15 cellular contexts compared by ENCODE assay signal in the genomic region with DNA sequence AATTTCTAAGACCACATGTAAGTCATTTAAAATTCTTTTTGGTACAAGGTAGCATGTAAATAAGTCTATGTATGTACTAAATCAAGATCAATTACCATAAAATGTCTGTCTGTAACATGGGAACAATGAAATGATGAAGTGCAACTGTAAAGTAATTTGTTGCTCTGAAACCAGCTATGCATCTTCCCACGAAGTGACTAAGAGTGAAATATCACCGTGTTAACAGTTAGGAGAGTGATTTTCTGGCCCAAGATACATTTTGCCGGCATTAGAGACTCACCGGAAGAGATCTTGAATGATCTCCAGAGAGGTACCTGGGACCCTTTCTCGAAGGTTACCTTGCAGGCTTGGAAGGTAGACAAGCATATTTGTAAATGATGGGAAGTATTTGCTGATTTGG.
DNase-seq lines count a peak whose midpoint lies in the region; ATAC-seq and TF ChIP-seq lines count a peak whose summit lies in the region.
"Had no signal": no experiment of that assay in that cellular context is flagged by ENCODE, and none has a peak within 500 bp of the region (broad histone marks: within the 10 kb centered on the region; RNA-seq: fewer than 3 reads in every experiment).

No MANE protein-coding gene starts in this region.

- peaks cover 36% of the 10 kb centered on the region for H3K27me3 Mint-ChIP-seq in activated CD4-positive, alpha-beta memory T cell treated with anti-CD3 and anti-CD28 coated beads, Interleukin-2, amount 10 ng/mL, durations not matched to agents 7 days and 5 days

- H3K27ac Mint-ChIP-seq in activated CD4-positive, alpha-beta memory T cell treated with anti-CD3 and anti-CD28 coated beads, Interleukin-2, amount 10 ng/mL, durations not matched to agents 7 days and 5 days, result no peak overlapping the region
- H3K27ac Mint-ChIP-seq: stimulated activated naive CD8-positive, alpha-beta T cell treated with anti-CD3 and anti-CD28 coated beads, Interleukin-15, Interleukin-2, amounts not matched to agents 100 ng/mL and 50 ng/mL, for 24 hours had no signal

- intact Hi-C loops in right cardiac atrium (cut with DNase I), result no loop called here

- H3K36me3 Mint-ChIP-seq in activated CD4-positive, alpha-beta memory T cell treated with anti-CD3 and anti-CD28 coated beads, Interleukin-2, amount 10 ng/mL, durations not matched to agents 7 days and 5 days (ENCODE audit: low read depth), result no peaks in the 10 kb centered on the region

- H3K4me1 Mint-ChIP-seq in activated CD4-positive, alpha-beta memory T cell treated with anti-CD3 and anti-CD28 coated beads, Interleukin-2, amount 10 ng/mL, durations not matched to agents 7 days and 5 days, result peaks cover 50% of the 10 kb centered on the region

- peak; percentile 38 for DNase-seq in GM13977 (ENCODE audit: low spot score)
- no peak for DNase-seq in right cardiac atrium
- no peak for DNase-seq in AML-193 (lab: John Stamatoyannopoulos, UW)
- no peak for DNase-seq in HK-2 (ENCODE audit: unreplicated experiment)
- DNase-seq in activated CD4-positive, alpha-beta memory T cell treated with anti-CD3 and anti-CD28 coated beads, Interleukin-2, amount 10 ng/mL, durations not matched to agents 7 days and 5 days, result no peak
- DNase-seq: glutamatergic neuron, islet precursor cell, midbrain, NCI-H146, NCI-H345, occipital lobe, SHP77 treated with DMSO at 0.1 percent for 48 hours had no signal

- H3K4me1 ChIP-seq in KMS-11 (ENCODE audit: low read depth, poor library complexity, severe bottlenecking) (peaks cover 67% of the 10 kb centered on the region), right cardiac atrium (ENCODE audit: control insufficient read depth, insufficient read depth, low read length) (peaks cover 16% of the 10 kb centered on the region), stomach smooth muscle (ENCODE audit: control insufficient read depth, insufficient read depth, low read length) (peaks cover 64% of the 10 kb centered on the region)

- H3K9me3 Mint-ChIP-seq in activated CD4-positive, alpha-beta memory T cell treated with anti-CD3 and anti-CD28 coated beads, Interleukin-2, amount 10 ng/mL, durations not matched to agents 7 days and 5 days, result no peaks in the 10 kb centered on the region
- H3K9me3 Mint-ChIP-seq: stimulated activated naive CD8-positive, alpha-beta T cell treated with anti-CD3 and anti-CD28 coated beads, Interleukin-15, Interleukin-2, amounts not matched to agents 100 ng/mL and 50 ng/mL, for 24 hours had no signal

- in situ Hi-C loops in GM13977 (cut with MboI; ENCODE audit: low pct_unique_long_range_greater_than_20kb, low sequenced_read_pairs, unreplicated experiment), result no loop called here

- H3K36me3 ChIP-seq in KMS-11 (ENCODE audit: insufficient read depth) (no peaks in the 10 kb centered on the region), stomach smooth muscle (ENCODE audit: control insufficient read depth in 2 of 2, insufficient read depth in 2 of 2, low read length in 2 of 2) (no peaks in the 10 kb centered on the region)

- H2AFZ ChIP-seq in KMS-11 (ENCODE audit: low read depth), result no peak overlapping the region

- H3K4me3 ChIP-seq in KMS-11 (IDR thresholded peaks at IDR 0.05; ENCODE audit: insufficient read depth, low read depth, low read length) (no peak overlapping the region), right cardiac atrium (ENCODE audit: low read length) (no peak overlapping the region), stomach smooth muscle (ENCODE audit: low read length in 2 of 2) (peak overlapping the region in 1 of 2 donors; percentile 40)

- no peaks in the 10 kb centered on the region for H3K9me3 ChIP-seq in right cardiac atrium (ENCODE audit: control insufficient read depth, low read length)
- H3K9me3 ChIP-seq in stomach smooth muscle (ENCODE audit: control insufficient read depth in 2 of 2, low read length in 2 of 2), result no peaks in the 10 kb centered on the region

- WGBS in right cardiac atrium, result 51% methylated on average over 5 of the region's 5 CpGs

- ATAC-seq in right cardiac atrium, result no peak

- no peak overlapping the region for H3K4me3 Mint-ChIP-seq in activated CD4-positive, alpha-beta memory T cell treated with anti-CD3 and anti-CD28 coated beads, Interleukin-2, amount 10 ng/mL, durations not matched to agents 7 days and 5 days
- H3K4me3 Mint-ChIP-seq: stimulated activated naive CD8-positive, alpha-beta T cell treated with anti-CD3 and anti-CD28 coated beads, Interleukin-15, Interleukin-2, amounts not matched to agents 100 ng/mL and 50 ng/mL, for 24 hours had no signal

- H4K20me1 ChIP-seq in KMS-11 (ENCODE audit: insufficient read depth), result no peaks in the 10 kb centered on the region

- H3K27ac ChIP-seq in KMS-11 (no peak overlapping the region), right cardiac atrium (ENCODE audit: low read length) (peak overlapping the region; percentile 72), stomach smooth muscle (ENCODE audit: low read length) (peak overlapping the region; percentile 95)

- H3K27me3 ChIP-seq in KMS-11 (ENCODE audit: insufficient read depth, low read depth) (no peaks in the 10 kb centered on the region), right cardiac atrium (ENCODE audit: control insufficient read depth, insufficient read depth) (no peaks in the 10 kb centered on the region), stomach smooth muscle (ENCODE audit: control insufficient read depth in 1 of 2, insufficient read depth in 2 of 2, low read length in 2 of 2) (no peaks in the 10 kb centered on the region)

- TF ChIP-seq CTCF in GM13977 (IDR thresholded peaks at IDR 0.05; ENCODE audit: extremely low read depth, insufficient read depth, missing control alignments) (no peak), KMS-11 (conservative IDR thresholded peaks at IDR 0.05; ENCODE audit: low read depth, low read length) (no peak)

- CTCF ChIA-PET in activated CD4-positive, alpha-beta memory T cell treated with anti-CD3 and anti-CD28 coated beads, Interleukin-2, amount 10 ng/mL, durations not matched to agents 7 days and 5 days (lab: Charles Lee), result interaction anchor here (0.6 to 1.0 kb wide), 2 partner anchors 50 to 108 kb away, joined by 3 read pairs; no protein-coding TSS in a partner anchor

- POLR2A ChIA-PET in activated CD4-positive, alpha-beta memory T cell treated with anti-CD3 and anti-CD28 coated beads, Interleukin-2, amount 10 ng/mL, durations not matched to agents 7 days and 5 days (lab: Charles Lee), result no interaction called here

- no peak overlapping the region for H3K9ac ChIP-seq in KMS-11
- peak overlapping the region; percentile 3 to 36 for H3K9ac ChIP-seq in stomach smooth muscle (ENCODE audit: low read length in 2 of 2)

- no peaks in the 10 kb centered on the region for H3K79me2 ChIP-seq in KMS-11 (ENCODE audit: insufficient read depth, low read depth)

- H3K4me2 ChIP-seq in KMS-11, result peak overlapping the region; percentile 23; the same call in 1 of the 2 replicates
